ENCODE assay signal across 16 cellular contexts in genomic region chr13:34667356-34668218, GRCh38.
DNase-seq lines count a peak whose midpoint lies in the region; ATAC-seq and TF ChIP-seq lines count a peak whose summit lies in the region.
"Had no signal": no experiment of that assay in that cellular context is flagged by ENCODE, and none has a peak within 500 bp of the region (broad histone marks: within the 10 kb centered on the region; RNA-seq: fewer than 3 reads in every experiment).

No MANE protein-coding gene starts in this region.

- CTCF ChIA-PET in SK-N-SH (lab: Yijun Ruan, JAX), result interaction anchor here (1.2 kb wide), 1 partner anchor 38 kb away, joined by 3 read pairs; no protein-coding TSS in a partner anchor
- CTCF ChIA-PET in naive thymus-derived CD4-positive, alpha-beta T cell (lab: Charles Lee), result no interaction called here

- no peaks in the 10 kb centered on the region for H3K36me3 Mint-ChIP-seq in brain
- no peaks in the 10 kb centered on the region for H3K36me3 Mint-ChIP-seq in naive thymus-derived CD4-positive, alpha-beta T cell

- TF ChIP-seq CTCF in SK-N-SH (IDR thresholded peaks at IDR 0.05) (no peak), brain (conservative IDR thresholded peaks at IDR 0.05) (no peak), gastrocnemius medialis (IDR thresholded peaks at IDR 0.05 in 4 of 5, conservative IDR thresholded peaks at IDR 0.05 in 1 of 5) (no peak)

- peaks cover 38% of the 10 kb centered on the region for H3K4me1 Mint-ChIP-seq in brain
- H3K4me1 Mint-ChIP-seq in naive thymus-derived CD4-positive, alpha-beta T cell, result no peaks in the 10 kb centered on the region

- no peak overlapping the region for H2AFZ ChIP-seq in SK-N-SH (ENCODE audit: low read depth)

- in situ Hi-C loops in gastrocnemius medialis (cut with MboI; ENCODE audit: low sequenced_read_pairs in 4 of 4), result no loop called here

- 0 out of 2 replicates have a peak, but pooled peaks cover 7% of the 10 kb centered on the region for H3K9me3 ChIP-seq in SK-N-SH
- no peaks in the 10 kb centered on the region for H3K9me3 ChIP-seq in gastrocnemius medialis
- no peaks in the 10 kb centered on the region for H3K9me3 ChIP-seq in naive thymus-derived CD4-positive, alpha-beta T cell (ENCODE audit: control insufficient read depth in 2 of 3, low read length in 3 of 3)
- H3K9me3 ChIP-seq: SJSA1 had no signal

- H3K79me2 ChIP-seq in SK-N-SH (ENCODE audit: insufficient read depth), result no peaks in the 10 kb centered on the region

- no peak for TF ChIP-seq EP300 in SK-N-SH (IDR thresholded peaks at IDR 0.05; ENCODE audit: borderline replicate concordance in 1 of 2, low read depth in 1 of 2, low read length in 1 of 2)

- H3K4me1 ChIP-seq in SK-N-SH (ENCODE audit: control insufficient read depth in 1 of 2, insufficient read depth in 2 of 2, low read depth in 1 of 2, low read length in 1 of 2) (peaks cover 0 to 3% of the 10 kb centered on the region in 2 experiments; a peak in 2 of 4 replicates), gastrocnemius medialis (peaks cover 6 to 21% of the 10 kb centered on the region in 2 donors)
- H3K4me1 ChIP-seq in naive thymus-derived CD4-positive, alpha-beta T cell (ENCODE audit: control insufficient read depth in 2 of 2, insufficient read depth in 2 of 2, low read length in 2 of 2), result no peaks in the 10 kb centered on the region
- H3K4me1 ChIP-seq: SJSA1 had no signal

- no peaks in the 10 kb centered on the region for H3F3A ChIP-seq in SK-N-SH (replicated peaks; ENCODE audit: insufficient read depth)

- POLR2A ChIA-PET in SK-N-SH (lab: Yijun Ruan, JAX), result no interaction called here
- POLR2A ChIA-PET in naive thymus-derived CD4-positive, alpha-beta T cell (lab: Charles Lee), result no interaction called here

- ATAC-seq in SK-N-SH treated with all-trans-retinoic acid at 6 μM for 48 hours (no peak), gastrocnemius medialis (no peak)
- ATAC-seq in naive thymus-derived CD4-positive, alpha-beta T cell, result no peak
- ATAC-seq: Right ventricle myocardium inferior had no signal

- no peaks in the 10 kb centered on the region for H3K27me3 Mint-ChIP-seq in brain
- H3K27me3 Mint-ChIP-seq in naive thymus-derived CD4-positive, alpha-beta T cell, result peaks cover 0 to 3% (median 0%) of the 10 kb centered on the region in 5 donors

- peaks cover 0 to 8% (median 4%) of the 10 kb centered on the region in 5 experiments for H3K9me3 Mint-ChIP-seq in brain
- H3K9me3 Mint-ChIP-seq in naive thymus-derived CD4-positive, alpha-beta T cell, result peaks cover 0 to 14% (median 2%) of the 10 kb centered on the region in 11 donors

- no peak for TF ChIP-seq POLR2A in gastrocnemius medialis (IDR thresholded peaks at IDR 0.05)

- H3K27ac Mint-ChIP-seq in brain, result peak overlapping the region in 3 of 5 experiments; percentile 54 to 78 (median 61)
- H3K27ac Mint-ChIP-seq in naive thymus-derived CD4-positive, alpha-beta T cell, result no peak overlapping the region

- H4K20me1 ChIP-seq in SK-N-SH (ENCODE audit: insufficient read depth), result no peaks in the 10 kb centered on the region

- no peak for TF ChIP-seq RAD21 in SK-N-SH (IDR thresholded peaks at IDR 0.05; ENCODE audit: low read length)

- H3K9ac ChIP-seq in SK-N-SH, result no peak overlapping the region

- H3K9me2 ChIP-seq in SK-N-SH, result no peaks in the 10 kb centered on the region

- intact Hi-C loops in gastrocnemius medialis (cut with DNase I; ENCODE audit: low total_unique reads), result no loop called here
- intact Hi-C loops in naive thymus-derived CD4-positive, alpha-beta T cell (cut with micrococcal nuclease), result no loop called here

- WGBS in SK-N-SH (ENCODE audit: low lambda C conversion rate), result 86% methylated on average over 8 of the region's 8 CpGs

- H3K36me3 ChIP-seq in SK-N-SH (replicated peaks in 1 of 2; ENCODE audit: control insufficient read depth in 1 of 2, insufficient read depth in 2 of 2, low read length in 1 of 2) (no peaks in the 10 kb centered on the region), gastrocnemius medialis (no peaks in the 10 kb centered on the region)
- H3K36me3 ChIP-seq in naive thymus-derived CD4-positive, alpha-beta T cell (ENCODE audit: control insufficient read depth in 2 of 3, insufficient read depth in 3 of 3, low read length in 3 of 3), result no peaks in the 10 kb centered on the region
- H3K36me3 ChIP-seq: SJSA1 had no signal

- H3K27ac ChIP-seq in SK-N-SH (ENCODE audit: low read depth in 2 of 2, low read length in 1 of 2), result no peak overlapping the region; a peak in 1 of 4 replicates
- no peak overlapping the region for H3K27ac ChIP-seq in gastrocnemius medialis
- no peak overlapping the region for H3K27ac ChIP-seq in naive thymus-derived CD4-positive, alpha-beta T cell (ENCODE audit: low read depth, low read length)
- H3K27ac ChIP-seq: C4-2B, SJSA1 had no signal

- H3K4me2 ChIP-seq in SK-N-SH, result no peak overlapping the region

- no peak overlapping the region for H3K4me3 ChIP-seq in SK-N-SH (ENCODE audit: low read depth in 2 of 2, low read length in 1 of 2)
- no peak overlapping the region for H3K4me3 ChIP-seq in gastrocnemius medialis
- no peak overlapping the region for H3K4me3 ChIP-seq in naive thymus-derived CD4-positive, alpha-beta T cell (ENCODE audit: low read length)
- H3K4me3 ChIP-seq: SJSA1 had no signal

- DNase-seq in SK-N-SH (no peak), occipital lobe (lab: John Stamatoyannopoulos, UW) (peak; percentile 1), gastrocnemius medialis (no peak), kidney tubule cell (ENCODE audit: low spot score) (no peak)
- no peak for DNase-seq in naive thymus-derived CD4-positive, alpha-beta T cell
- DNase-seq: 8988T, Karpas-422, NCI-H1694, NCI-H2081 treated with DMSO at 0.1 percent for 48 hours, NCI-H446 treated with DMSO at 0.1 percent for 48 hours, NCI-H526 treated with DMSO at 0.1 percent for 48 hours had no signal

- no peaks in the 10 kb centered on the region for H3K27me3 ChIP-seq in SK-N-SH (ENCODE audit: insufficient read depth)
- H3K27me3 ChIP-seq in gastrocnemius medialis, result no peaks in the 10 kb centered on the region
- H3K27me3 ChIP-seq in naive thymus-derived CD4-positive, alpha-beta T cell (ENCODE audit: control insufficient read depth in 2 of 2, insufficient read depth in 2 of 2, low read length in 2 of 2), result no peaks in the 10 kb centered on the region
- H3K27me3 ChIP-seq: SJSA1 had no signal

- no peak overlapping the region for H3K4me3 Mint-ChIP-seq in brain
- H3K4me3 Mint-ChIP-seq in naive thymus-derived CD4-positive, alpha-beta T cell, result no peak overlapping the region

TF ChIP-seq in SK-N-SH, 30 proteins besides CTCF, POLR2A, EP300 and RAD21:
- no peak for TF ChIP-seq POLR2AphosphoS5 (IDR thresholded peaks at IDR 0.05; ENCODE audit: low read depth, low read length)
- no peak for TF ChIP-seq ELF1 (IDR thresholded peaks at IDR 0.05)
- TF ChIP-seq GABPA (IDR thresholded peaks at IDR 0.05; ENCODE audit: low read depth), result no peak
- no peak for TF ChIP-seq FOXM1 (IDR thresholded peaks at IDR 0.05; ENCODE audit: low read depth)
- peak; percentile 62 for TF ChIP-seq GATA2 (CRISPR knock-in tag; IDR thresholded peaks at IDR 0.05)
- TF ChIP-seq FOXJ3 (CRISPR knock-in tag; IDR thresholded peaks at IDR 0.05), result no peak
- no peak for TF ChIP-seq TCF12 (IDR thresholded peaks at IDR 0.05)
- TF ChIP-seq, protein P1, sequence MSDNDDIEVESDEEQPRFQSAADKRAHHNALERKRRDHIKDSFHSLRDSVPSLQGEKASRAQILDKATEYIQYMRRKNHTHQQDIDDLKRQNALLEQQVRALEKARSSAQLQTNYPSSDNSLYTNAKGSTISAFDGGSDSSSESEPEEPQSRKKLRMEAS (IDR thresholded peaks at IDR 0.05; ENCODE audit: low read depth), result no peak
- TF ChIP-seq TAF1 (IDR thresholded peaks at IDR 0.05; ENCODE audit: borderline replicate concordance, low read depth, low read length), result no peak

TF ChIP-seq in SK-N-SH treated with all-trans-retinoic acid at 6 μM for 48 hours, 23 proteins besides CTCF, POLR2A, EP300 and RAD21:
- TF ChIP-seq TCF4 (CRISPR knock-in tag; IDR thresholded peaks at IDR 0.05; ENCODE audit: borderline replicate concordance), result no peak
- TF ChIP-seq, protein P2, sequence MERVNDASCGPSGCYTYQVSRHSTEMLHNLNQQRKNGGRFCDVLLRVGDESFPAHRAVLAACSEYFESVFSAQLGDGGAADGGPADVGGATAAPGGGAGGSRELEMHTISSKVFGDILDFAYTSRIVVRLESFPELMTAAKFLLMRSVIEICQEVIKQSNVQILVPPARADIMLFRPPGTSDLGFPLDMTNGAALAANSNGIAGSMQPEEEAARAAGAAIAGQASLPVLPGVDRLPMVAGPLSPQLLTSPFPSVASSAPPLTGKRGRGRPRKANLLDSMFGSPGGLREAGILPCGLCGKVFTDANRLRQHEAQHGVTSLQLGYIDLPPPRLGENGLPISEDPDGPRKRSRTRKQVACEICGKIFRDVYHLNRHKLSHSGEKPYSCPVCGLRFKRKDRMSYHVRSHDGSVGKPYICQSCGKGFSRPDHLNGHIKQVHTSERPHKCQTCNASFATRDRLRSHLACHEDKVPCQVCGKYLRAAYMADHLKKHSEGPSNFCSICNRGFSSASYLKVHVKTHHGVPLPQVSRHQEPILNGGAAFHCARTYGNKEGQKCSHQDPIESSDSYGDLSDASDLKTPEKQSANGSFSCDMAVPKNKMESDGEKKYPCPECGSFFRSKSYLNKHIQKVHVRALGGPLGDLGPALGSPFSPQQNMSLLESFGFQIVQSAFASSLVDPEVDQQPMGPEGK (CRISPR knock-in tag; IDR thresholded peaks at IDR 0.05; ENCODE audit: borderline replicate concordance), result no peak
- no peak for TF ChIP-seq TOX (CRISPR knock-in tag; IDR thresholded peaks at IDR 0.05; ENCODE audit: borderline replicate concordance)
- TF ChIP-seq ZC3H10 (CRISPR knock-in tag; IDR thresholded peaks at IDR 0.05), result no peak
- no peak for TF ChIP-seq ZNF70 (CRISPR knock-in tag; IDR thresholded peaks at IDR 0.05)
- TF ChIP-seq ISL1 (CRISPR knock-in tag; IDR thresholded peaks at IDR 0.05), result no peak
- TF ChIP-seq ZFP3 (CRISPR knock-in tag; IDR thresholded peaks at IDR 0.05), result no peak
- TF ChIP-seq PPARA (CRISPR knock-in tag; IDR thresholded peaks at IDR 0.05; ENCODE audit: borderline replicate concordance), result no peak

Comparison
In these comparisons a context has a peak if more than half of its experiments do, and no peak if none do; other contexts are left out.
1. H3K27ac Mint-ChIP-seq: peak in brain (3 of 5); none in naive thymus-derived CD4-positive, alpha-beta T cell (0 of 9).